ENCODE assay signal across 35 cellular contexts in the genomic region with DNA sequence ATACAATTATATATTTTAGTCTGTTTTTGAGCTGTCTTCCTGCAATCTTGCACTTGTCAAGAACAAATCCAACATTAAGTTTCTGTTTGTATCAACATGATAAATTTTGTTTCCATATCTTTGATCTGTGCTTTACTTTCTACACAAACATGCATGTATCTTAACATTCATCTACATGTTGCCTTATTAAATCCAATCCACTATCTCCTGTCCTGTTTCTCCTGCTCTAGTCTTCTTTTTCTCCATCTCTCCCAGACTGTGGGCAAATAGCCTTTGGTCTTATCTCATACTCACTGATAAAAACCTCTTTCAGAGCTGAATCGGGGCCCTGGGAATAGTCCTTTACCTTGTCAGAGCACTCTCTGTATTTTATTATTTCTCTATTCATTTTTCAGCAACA.
"Had no signal": no experiment of that assay in that cellular context is flagged by ENCODE, and none has a peak within 500 bp of the region (broad histone marks: within the 10 kb centered on the region; RNA-seq: fewer than 3 reads in every experiment).

No MANE protein-coding gene starts in this region.

- H3K27me3 ChIP-seq: body of pancreas, breast epithelium, MG63, Peyer's patch, SJSA1 had no signal

- H3K36me3 ChIP-seq: breast epithelium, MG63, Peyer's patch, SJSA1 had no signal

- H3K27ac Mint-ChIP-seq: activated CD4-positive, alpha-beta T cell treated with anti-CD3 and anti-CD28 coated beads, Interleukin-2, amount 10 ng/mL, durations not matched to agents 24 days and 14 days; activated CD8-positive, alpha-beta T cell treated with anti-CD3 and anti-CD28 coated beads for 36 hours; activated naive CD4-positive, alpha-beta T cell treated with anti-CD3 and anti-CD28 coated beads, Interleukin-2, amount 50 U/mL, for 24 hours; activated naive CD8-positive, alpha-beta T cell treated with anti-CD3 and anti-CD28 coated beads, Interleukin-2, amount 10 ng/mL, durations not matched to agents 7 days and 5 days; activated T-cell treated with anti-CD3 and anti-CD28 coated beads, Interleukin-2, amount 50 U/mL, for 72 hours; activated T-helper 17 cell treated with anti-CD3 and anti-CD28 coated beads, Interleukin-2, amount 50 U/mL, for 72 hours; IgD-negative memory B cell; T-helper 1 cell treated with Interleukin-12 subunit alpha and Interleukin-12 subunit beta and Interleukin-4 antibody, amounts not matched to agents 30 μg/mL and 1 μg/mL, for 36 hours; T-helper 2 cell treated with Interferon-gamma antibody and Interleukin-4, amounts not matched to agents 5 μg/mL and 100 μg/mL, for 36 hours had no signal

- DNase-seq: activated CD4-positive, alpha-beta T cell treated with anti-CD3 and anti-CD28 coated beads, Interleukin-2, amount 10 ng/mL, durations not matched to agents 24 days and 14 days; activated CD4-positive, alpha-beta T cell treated with anti-CD3 and anti-CD28 coated beads, Interleukin-2, amount 50 U/mL, for 4 hours; activated CD8-positive, alpha-beta T cell treated with anti-CD3 and anti-CD28 coated beads for 36 hours; activated gamma-delta T cell; activated naive CD4-positive, alpha-beta T cell treated with Interleukin-2 at 50 U/mL for 16 hours; activated naive CD8-positive, alpha-beta T cell treated with anti-CD3 and anti-CD28 coated beads, Interleukin-2, amount 10 ng/mL, durations not matched to agents 7 days and 5 days; activated T-cell treated with anti-CD3 and anti-CD28 coated beads, Interleukin-2, amount 50 U/mL, for 1 hour; activated T-cell treated with anti-CD3 and anti-CD28 coated beads, Interleukin-2, amount 50 U/mL, for 72 hours; body of pancreas; caudate nucleus; Karpas-422; KBM-7; MG63; NCI-H1048; NCI-H1105 treated with DMSO at 0.1 percent for 48 hours; NCI-H1436; NCI-H1694; NCI-H1930; NCI-H2081 treated with DMSO at 0.1 percent for 48 hours; NCI-H226; NCI-H446 treated with DMSO at 0.1 percent for 48 hours; NCI-H524; NCI-H69; Peyer's patch; RPMI8226; SHP77 treated with DMSO at 0.1 percent for 48 hours had no signal

- FAIRE-seq: astrocyte, TTC549 had no signal

- H3K27ac ChIP-seq: body of pancreas, breast epithelium, Peyer's patch, SJSA1 had no signal

- H3K9me3 ChIP-seq: body of pancreas, breast epithelium, MG63, Peyer's patch, SJSA1 had no signal

- H3K4me3 ChIP-seq: body of pancreas, breast epithelium, MG63, Peyer's patch, SJSA1 had no signal

- H3K4me1 ChIP-seq: body of pancreas, breast epithelium, Peyer's patch, SJSA1 had no signal

- H3K27me3 Mint-ChIP-seq: activated CD4-positive, alpha-beta T cell treated with anti-CD3 and anti-CD28 coated beads, Interleukin-2, amount 10 ng/mL, durations not matched to agents 24 days and 14 days; IgD-negative memory B cell had no signal

- H3K4me1 Mint-ChIP-seq: activated CD4-positive, alpha-beta T cell treated with anti-CD3 and anti-CD28 coated beads, Interleukin-2, amount 10 ng/mL, durations not matched to agents 24 days and 14 days; activated naive CD4-positive, alpha-beta T cell treated with anti-CD3 and anti-CD28 coated beads, Interleukin-2, amount 50 U/mL, for 24 hours; activated naive CD8-positive, alpha-beta T cell treated with anti-CD3 and anti-CD28 coated beads, Interleukin-2, amount 10 ng/mL, durations not matched to agents 7 days and 5 days; activated T-helper 17 cell treated with anti-CD3 and anti-CD28 coated beads, Interleukin-2, amount 50 U/mL, for 72 hours; IgD-negative memory B cell had no signal

- H3K36me3 Mint-ChIP-seq: activated naive CD4-positive, alpha-beta T cell treated with anti-CD3 and anti-CD28 coated beads, Interleukin-2, amount 50 U/mL, for 24 hours; activated naive CD8-positive, alpha-beta T cell treated with anti-CD3 and anti-CD28 coated beads, Interleukin-2, amount 10 ng/mL, durations not matched to agents 7 days and 5 days; IgD-negative memory B cell had no signal

- H3K4me3 Mint-ChIP-seq: activated CD4-positive, alpha-beta T cell treated with anti-CD3 and anti-CD28 coated beads, Interleukin-2, amount 10 ng/mL, durations not matched to agents 24 days and 14 days; activated CD8-positive, alpha-beta T cell treated with anti-CD3 and anti-CD28 coated beads for 36 hours; activated naive CD4-positive, alpha-beta T cell treated with anti-CD3 and anti-CD28 coated beads, Interleukin-2, amount 50 U/mL, for 24 hours; activated naive CD8-positive, alpha-beta T cell treated with anti-CD3 and anti-CD28 coated beads, Interleukin-2, amount 10 ng/mL, durations not matched to agents 7 days and 5 days; activated T-cell treated with anti-CD3 and anti-CD28 coated beads, Interleukin-2, amount 50 U/mL, for 72 hours; activated T-helper 17 cell treated with anti-CD3 and anti-CD28 coated beads, Interleukin-2, amount 50 U/mL, for 72 hours; IgD-negative memory B cell; T-helper 1 cell treated with Interleukin-12 subunit alpha and Interleukin-12 subunit beta and Interleukin-4 antibody, amounts not matched to agents 30 μg/mL and 1 μg/mL, for 36 hours; T-helper 2 cell treated with Interferon-gamma antibody and Interleukin-4, amounts not matched to agents 5 μg/mL and 100 μg/mL, for 36 hours had no signal

- ATAC-seq: activated CD8-positive, alpha-beta T cell treated with anti-CD3 and anti-CD28 coated beads for 36 hours; activated T-cell treated with anti-CD3 and anti-CD28 coated beads, Interleukin-2, amount 50 U/mL, for 72 hours; activated T-helper 17 cell treated with anti-CD3 and anti-CD28 coated beads, Interleukin-2, amount 50 U/mL, for 72 hours; body of pancreas had no signal

- H3K9me3 Mint-ChIP-seq: activated CD4-positive, alpha-beta T cell treated with anti-CD3 and anti-CD28 coated beads, Interleukin-2, amount 10 ng/mL, durations not matched to agents 24 days and 14 days; activated CD8-positive, alpha-beta T cell treated with anti-CD3 and anti-CD28 coated beads for 36 hours; activated naive CD4-positive, alpha-beta T cell treated with anti-CD3 and anti-CD28 coated beads, Interleukin-2, amount 50 U/mL, for 24 hours; activated T-cell treated with anti-CD3 and anti-CD28 coated beads, Interleukin-2, amount 50 U/mL, for 72 hours; activated T-helper 17 cell treated with anti-CD3 and anti-CD28 coated beads, Interleukin-2, amount 50 U/mL, for 72 hours; IgD-negative memory B cell; T-helper 1 cell treated with Interleukin-12 subunit alpha and Interleukin-12 subunit beta and Interleukin-4 antibody, amounts not matched to agents 30 μg/mL and 1 μg/mL, for 36 hours; T-helper 2 cell treated with Interferon-gamma antibody and Interleukin-4, amounts not matched to agents 5 μg/mL and 100 μg/mL, for 36 hours had no signal
